In the genomic region with DNA sequence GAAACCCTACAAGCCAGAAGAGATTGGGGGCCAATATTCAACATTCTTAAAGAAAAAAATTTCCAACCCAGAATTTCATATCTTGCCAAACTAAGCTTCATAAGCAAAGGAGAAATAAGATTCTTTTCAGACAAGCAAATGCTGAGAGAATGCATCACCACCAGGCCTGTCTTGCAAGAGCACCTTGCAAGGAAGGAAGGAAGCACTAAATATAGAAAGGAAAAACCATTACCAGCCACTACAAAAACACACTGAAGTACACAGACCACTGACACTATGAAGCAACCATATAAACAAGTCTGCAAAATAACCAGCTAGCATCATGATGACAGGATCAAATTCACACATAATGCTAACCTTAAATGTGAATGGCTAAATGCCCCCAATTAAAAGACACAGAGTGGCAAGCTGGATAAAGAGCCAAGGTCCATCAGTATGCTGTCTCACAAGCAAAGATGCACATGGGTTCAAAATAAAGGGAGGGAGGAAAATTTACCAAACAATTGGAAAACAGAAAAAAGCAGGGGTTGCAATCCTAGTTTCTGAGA, we compare ENCODE assay signal across 21 cellular contexts. TPM values are rescaled to one million over a fixed set of nuclear protein-coding genes. Genes with fewer than 3 reads are reported as not detected.
"Had no signal": no experiment of that assay in that cellular context is flagged by ENCODE, and none has a peak within 500 bp of the region (broad histone marks: within the 10 kb centered on the region; RNA-seq: fewer than 3 reads in every experiment).

No MANE protein-coding gene starts in this region.

RNA-seq across cellular contexts. Expression of a gene that starts 5.9 kb away (rescaled TPM):
- total RNA-seq: activated CD4-positive, alpha-beta memory T cell treated with anti-CD3 and anti-CD28 coated beads for 36 hours; activated CD4-positive, alpha-beta T cell treated with anti-CD3 and anti-CD28 coated beads for 36 hours; activated CD4-positive, alpha-beta T cell treated with anti-CD3 and anti-CD28 coated beads, Interleukin-2, amount 10 ng/mL, durations not matched to agents 24 days and 14 days; activated naive CD4-positive, alpha-beta T cell treated with anti-CD3 and anti-CD28 coated beads, Interleukin-2, amount 50 U/mL, for 72 hours; activated naive CD8-positive, alpha-beta T cell treated with anti-CD3 and anti-CD28 coated beads, Interleukin-2, amount 10 ng/mL, durations not matched to agents 7 days and 5 days; activated T-cell treated with anti-CD3 and anti-CD28 coated beads, Interleukin-2, amount 50 U/mL, for 72 hours; ascending aorta; breast epithelium; cardiac muscle cell; colonic mucosa; dermis microvascular lymphatic vessel endothelial cell; endothelial cell of umbilical vein; esophagus squamous epithelium; fibroblast of lung; fibroblast of villous mesenchyme; gastroesophageal sphincter; glomerular endothelial cell; heart right ventricle; hepatocyte; T-helper 2 cell treated with Interferon-gamma antibody and Interleukin-4, amounts not matched to agents 100 ng/mL and 5 ng/mL, for 36 hours had no signal
- polyA plus RNA-seq: cardiac muscle cell, endothelial cell of umbilical vein, esophagus, fibroblast of lung, heart right ventricle, hepatocyte had no signal

RNA-seq across cellular contexts. Expression of a gene that starts 11.4 kb away (rescaled TPM):
- total RNA-seq: activated CD4-positive, alpha-beta memory T cell treated with anti-CD3 and anti-CD28 coated beads for 36 hours; activated CD4-positive, alpha-beta T cell treated with anti-CD3 and anti-CD28 coated beads for 36 hours; activated CD4-positive, alpha-beta T cell treated with anti-CD3 and anti-CD28 coated beads, Interleukin-2, amount 10 ng/mL, durations not matched to agents 24 days and 14 days; activated naive CD4-positive, alpha-beta T cell treated with anti-CD3 and anti-CD28 coated beads, Interleukin-2, amount 50 U/mL, for 72 hours; activated naive CD8-positive, alpha-beta T cell treated with anti-CD3 and anti-CD28 coated beads, Interleukin-2, amount 10 ng/mL, durations not matched to agents 7 days and 5 days; activated T-cell treated with anti-CD3 and anti-CD28 coated beads, Interleukin-2, amount 50 U/mL, for 72 hours; ascending aorta; breast epithelium; cardiac muscle cell; colonic mucosa; dermis microvascular lymphatic vessel endothelial cell; endothelial cell of umbilical vein; esophagus squamous epithelium; fibroblast of lung; fibroblast of villous mesenchyme; gastroesophageal sphincter; glomerular endothelial cell; heart right ventricle; T-helper 2 cell treated with Interferon-gamma antibody and Interleukin-4, amounts not matched to agents 100 ng/mL and 5 ng/mL, for 36 hours had no signal
- polyA plus RNA-seq: cardiac muscle cell, endothelial cell of umbilical vein, heart right ventricle had no signal

RNA-seq across cellular contexts. Expression of a gene that starts 14.4 kb away (rescaled TPM):
- total RNA-seq: activated CD4-positive, alpha-beta memory T cell treated with anti-CD3 and anti-CD28 coated beads for 36 hours; activated CD4-positive, alpha-beta T cell treated with anti-CD3 and anti-CD28 coated beads for 36 hours; activated CD4-positive, alpha-beta T cell treated with anti-CD3 and anti-CD28 coated beads, Interleukin-2, amount 10 ng/mL, durations not matched to agents 24 days and 14 days; activated naive CD4-positive, alpha-beta T cell treated with anti-CD3 and anti-CD28 coated beads, Interleukin-2, amount 50 U/mL, for 72 hours; activated naive CD8-positive, alpha-beta T cell treated with anti-CD3 and anti-CD28 coated beads, Interleukin-2, amount 10 ng/mL, durations not matched to agents 7 days and 5 days; activated T-cell treated with anti-CD3 and anti-CD28 coated beads, Interleukin-2, amount 50 U/mL, for 72 hours; ascending aorta; breast epithelium; cardiac muscle cell; colonic mucosa; dermis microvascular lymphatic vessel endothelial cell; endothelial cell of umbilical vein; esophagus squamous epithelium; fibroblast of lung; fibroblast of villous mesenchyme; gastroesophageal sphincter; glomerular endothelial cell; heart right ventricle; hepatocyte; T-helper 2 cell treated with Interferon-gamma antibody and Interleukin-4, amounts not matched to agents 100 ng/mL and 5 ng/mL, for 36 hours had no signal
- polyA plus RNA-seq: cardiac muscle cell, endothelial cell of umbilical vein, esophagus, fibroblast of lung, heart right ventricle, hepatocyte had no signal

RNA-seq across cellular contexts. Expression of a gene that starts 46.2 kb away (rescaled TPM):
- total RNA-seq: activated CD4-positive, alpha-beta memory T cell treated with anti-CD3 and anti-CD28 coated beads for 36 hours; activated CD4-positive, alpha-beta T cell treated with anti-CD3 and anti-CD28 coated beads for 36 hours; activated CD4-positive, alpha-beta T cell treated with anti-CD3 and anti-CD28 coated beads, Interleukin-2, amount 10 ng/mL, durations not matched to agents 24 days and 14 days; activated naive CD4-positive, alpha-beta T cell treated with anti-CD3 and anti-CD28 coated beads, Interleukin-2, amount 50 U/mL, for 72 hours; activated naive CD8-positive, alpha-beta T cell treated with anti-CD3 and anti-CD28 coated beads, Interleukin-2, amount 10 ng/mL, durations not matched to agents 7 days and 5 days; activated T-cell treated with anti-CD3 and anti-CD28 coated beads, Interleukin-2, amount 50 U/mL, for 72 hours; ascending aorta; breast epithelium; cardiac muscle cell; colonic mucosa; dermis microvascular lymphatic vessel endothelial cell; endothelial cell of umbilical vein; esophagus squamous epithelium; fibroblast of lung; fibroblast of villous mesenchyme; gastroesophageal sphincter; glomerular endothelial cell; heart right ventricle; hepatocyte; T-helper 2 cell treated with Interferon-gamma antibody and Interleukin-4, amounts not matched to agents 100 ng/mL and 5 ng/mL, for 36 hours had no signal
- polyA plus RNA-seq: cardiac muscle cell, endothelial cell of umbilical vein, esophagus, fibroblast of lung, heart right ventricle, hepatocyte had no signal
